In genomic region chr18:48306838-48307237, GRCh38 we compare ENCODE assay signal across 23 cellular contexts.
A peak's percentile ranks its signal among the peaks of the same experiment; 100 is the strongest.
DNase-seq lines count a peak whose midpoint lies in the region; ATAC-seq and TF ChIP-seq lines count a peak whose summit lies in the region.
"Had no signal": no experiment of that assay in that cellular context is flagged by ENCODE, and none has a peak within 500 bp of the region (broad histone marks: within the 10 kb centered on the region; RNA-seq: fewer than 3 reads in every experiment).

No MANE protein-coding gene starts in this region.

- DNase-seq in cardiac septum (ENCODE audit: low spot score), result peak; percentile 19
- no peak for DNase-seq in right cardiac atrium
- DNase-seq in omental fat pad (ENCODE audit: low spot score), result no peak
- DNase-seq in thyroid gland, result peak in 1 of 2 donors; percentile 29
- no peak for DNase-seq in NCI-H1694 treated with DMSO at 0.1 percent for 48 hours (lab: John Stamatoyannopoulos, UW)
- no peak for DNase-seq in iPS-NIHi7 (ENCODE audit: extremely low spot score)
- DNase-seq: 8988T; Caco-2; CD4-positive, alpha-beta memory T cell; DMS 273 treated with DMSO at 0.1 percent for 48 hours; DND-41; H7; MG63; NCI-H1417; NCI-H187 treated with DMSO at 0.1 percent for 48 hours; NCI-H2107; SIG-M5 had no signal

- ATAC-seq in right cardiac atrium, result no peak
- peak; percentile 76 for ATAC-seq in esophagus mucosa
- peak; percentile 37 for ATAC-seq in omental fat pad (ENCODE audit: low FRiP score)
- no peak for ATAC-seq in HG03135 (IDR thresholded peaks at IDR 0.05; ENCODE audit: unreplicated experiment)
- ATAC-seq: HepG2, K562, Panc1 had no signal

- H3K9me3 ChIP-seq in right cardiac atrium (ENCODE audit: control insufficient read depth, low read length) (no peaks in the 10 kb centered on the region), thyroid gland (no peaks in the 10 kb centered on the region)
- H3K9me3 ChIP-seq: BLaER1 treated with 17β-estradiol and CSF1 and Interleukin-3, amounts not matched to agents 10 nM and 100 nM; Caco-2; MG63 had no signal

- H3K4me1 ChIP-seq in right cardiac atrium (ENCODE audit: control insufficient read depth, insufficient read depth, low read length), result no peaks in the 10 kb centered on the region
- peaks cover 42 to 48% of the 10 kb centered on the region in 2 donors for H3K4me1 ChIP-seq in thyroid gland
- H3K4me1 ChIP-seq: BLaER1 treated with 17β-estradiol and CSF1 and Interleukin-3, amounts not matched to agents 10 nM and 100 nM; Caco-2 had no signal

- WGBS in right cardiac atrium, result 68% methylated on average over 5 of the region's 5 CpGs
- 46 to 57% methylated on average over 5 of the region's 5 CpGs for WGBS in thyroid gland, 2 donors

- no peaks in the 10 kb centered on the region for H3K27me3 ChIP-seq in right cardiac atrium (ENCODE audit: control insufficient read depth, insufficient read depth)
- no peaks in the 10 kb centered on the region for H3K27me3 ChIP-seq in thyroid gland
- H3K27me3 ChIP-seq: BLaER1 treated with 17β-estradiol and CSF1 and Interleukin-3, amounts not matched to agents 10 nM and 100 nM; MG63 had no signal

- intact Hi-C loops in cardiac septum (cut with DNase I), result no loop called here
- intact Hi-C loops in right cardiac atrium (cut with DNase I), result no loop called here
- intact Hi-C loops in thyroid gland (cut with DNase I), result no loop called here

- no peak for TF ChIP-seq CTCF in omental fat pad (IDR thresholded peaks at IDR 0.05)
- no peak for TF ChIP-seq CTCF in thyroid gland (IDR thresholded peaks at IDR 0.05)

- H3K27ac ChIP-seq in right cardiac atrium (ENCODE audit: low read length), result no peak overlapping the region
- H3K27ac ChIP-seq in thyroid gland, result peak overlapping the region; percentile 56 to 71 (median 69)
- H3K27ac ChIP-seq: BLaER1 treated with 17β-estradiol and CSF1 and Interleukin-3, amounts not matched to agents 10 nM and 100 nM had no signal

- H3K4me3 ChIP-seq in right cardiac atrium (ENCODE audit: low read length), result no peak overlapping the region
- H3K4me3 ChIP-seq in thyroid gland (replicated peaks in 1 of 3), result no peak overlapping the region
- H3K4me3 ChIP-seq: BLaER1 treated with 17β-estradiol and CSF1 and Interleukin-3, amounts not matched to agents 10 nM and 100 nM; K562; MG63 had no signal

- H3K36me3 ChIP-seq in thyroid gland, result no peaks in the 10 kb centered on the region
- H3K36me3 ChIP-seq: BLaER1 treated with 17β-estradiol and CSF1 and Interleukin-3, amounts not matched to agents 10 nM and 100 nM; MG63 had no signal

- no peak for TF ChIP-seq POLR2A in thyroid gland (IDR thresholded peaks at IDR 0.05)

Comparison
In these comparisons a context has a peak if more than half of its experiments do, and no peak if none do; other contexts are left out.
1. ATAC-seq: peak in esophagus mucosa (single experiment) and omental fat pad (single experiment); none in right cardiac atrium (0 of 2) and HG03135 (single experiment).